In the genomic region with DNA sequence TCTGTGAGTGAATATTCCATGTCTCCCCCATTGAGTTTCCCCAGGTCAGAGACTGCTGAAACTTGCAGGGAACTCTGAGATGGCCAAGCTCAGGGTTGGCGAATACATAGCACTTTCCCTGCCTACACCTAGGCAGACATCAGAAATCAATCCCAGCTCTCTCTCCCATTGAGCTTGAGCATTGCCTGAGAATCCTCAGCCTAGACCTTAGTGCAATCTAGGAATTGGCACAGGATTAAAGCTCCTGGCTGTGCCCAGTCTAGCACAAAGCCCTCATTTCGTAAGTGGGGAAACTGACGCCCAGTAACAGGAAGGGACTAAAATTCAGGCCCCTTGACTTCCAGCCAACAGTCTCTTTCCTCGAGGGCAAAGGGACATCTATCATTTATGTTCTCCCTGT, we compare ENCODE assay signal across 16 cellular contexts.
DNase-seq lines count a peak whose midpoint lies in the region; ATAC-seq and TF ChIP-seq lines count a peak whose summit lies in the region.
"Had no signal": no experiment of that assay in that cellular context is flagged by ENCODE, and none has a peak within 500 bp of the region (broad histone marks: within the 10 kb centered on the region; RNA-seq: fewer than 3 reads in every experiment).

No MANE protein-coding gene starts in this region.

- ATAC-seq in GM19023 (IDR thresholded peaks at IDR 0.05; ENCODE audit: unreplicated experiment): no peak
- ATAC-seq: K562 had no signal

- H3K4me3 Mint-ChIP-seq in CD14-positive monocyte: peak overlapping the region in 1 of 2 donors; percentile 52
- H3K4me3 Mint-ChIP-seq in brain: peak overlapping the region in 1 of 5 experiments; percentile 11
- no peak overlapping the region for H3K4me3 Mint-ChIP-seq in nephron
- H3K4me3 Mint-ChIP-seq: CD4-positive, alpha-beta T cell had no signal

- peaks cover 19% of the 10 kb centered on the region in 2 donors for H3K36me3 Mint-ChIP-seq in CD14-positive monocyte
- no peaks in the 10 kb centered on the region for H3K36me3 Mint-ChIP-seq in brain
- no peaks in the 10 kb centered on the region for H3K36me3 Mint-ChIP-seq in nephron (ENCODE audit: low read depth)

- H3K27me3 Mint-ChIP-seq in CD14-positive monocyte (ENCODE audit: low read depth in 3 of 3) (peaks cover 0 to 5% (median 2%) of the 10 kb centered on the region in 3 donors), brain (peaks cover 11% of the 10 kb centered on the region), nephron (ENCODE audit: low read depth) (peaks cover 15% of the 10 kb centered on the region)
- H3K27me3 Mint-ChIP-seq: CD4-positive, alpha-beta T cell had no signal

- DNase-seq in CD14-positive monocyte (ENCODE audit: low spot score): no peak
- peak; percentile 40 for DNase-seq in LoVo (ENCODE audit: low spot score)
- DNase-seq in activated CD8-positive, alpha-beta memory T cell treated with anti-CD3 and anti-CD28 coated beads for 24 hours: no peak
- no peak for DNase-seq in NCI-H1436 treated with DMSO at 0.1 percent for 48 hours (lab: John Stamatoyannopoulos, UW)
- DNase-seq: Calu3; CD4-positive, alpha-beta T cell; DMS79; NCI-H1048; NCI-H1694; NCI-H2107; NCI-H69; RPMI8226 had no signal

- H3K27ac Mint-ChIP-seq in CD14-positive monocyte: peak overlapping the region; percentile 88 to 97 (median 94)
- H3K27ac Mint-ChIP-seq in brain: peak overlapping the region; percentile 1 to 92 (median 55)
- H3K27ac Mint-ChIP-seq in nephron: peak overlapping the region in 2 of 3 experiments; percentile 7 to 16
- H3K27ac Mint-ChIP-seq: CD4-positive, alpha-beta T cell had no signal

- intact Hi-C loops in CD14-positive monocyte (cut with micrococcal nuclease): no loop called here

- TF ChIP-seq CTCF in CD14-positive monocyte (IDR thresholded peaks at IDR 0.05) (no peak), brain (conservative IDR thresholded peaks at IDR 0.05) (no peak), nephron (IDR thresholded peaks at IDR 0.05; ENCODE audit: unreplicated experiment in 3 of 3) (no peak)

- H3K9me3 Mint-ChIP-seq in CD14-positive monocyte (peaks cover 22 to 39% (median 32%) of the 10 kb centered on the region in 7 donors), brain (peaks cover 0 to 7% (median 4%) of the 10 kb centered on the region in 5 experiments), nephron (no peaks in the 10 kb centered on the region)
- H3K9me3 Mint-ChIP-seq: CD4-positive, alpha-beta T cell had no signal

- H3K4me1 Mint-ChIP-seq in CD14-positive monocyte (peaks cover 55% of the 10 kb centered on the region), brain (peaks cover 40% of the 10 kb centered on the region), nephron (peaks cover 31% of the 10 kb centered on the region)

Comparison
In these comparisons a context has a peak if more than half of its experiments do, and no peak if none do; other contexts are left out.
1. H3K27ac Mint-ChIP-seq: peak in every context shown above with its lines; median percentile 94 in CD14-positive monocyte; 55 in brain; 12 in nephron.